Comparison of ENCODE assay signal across 1 cellular context in the genomic region with DNA sequence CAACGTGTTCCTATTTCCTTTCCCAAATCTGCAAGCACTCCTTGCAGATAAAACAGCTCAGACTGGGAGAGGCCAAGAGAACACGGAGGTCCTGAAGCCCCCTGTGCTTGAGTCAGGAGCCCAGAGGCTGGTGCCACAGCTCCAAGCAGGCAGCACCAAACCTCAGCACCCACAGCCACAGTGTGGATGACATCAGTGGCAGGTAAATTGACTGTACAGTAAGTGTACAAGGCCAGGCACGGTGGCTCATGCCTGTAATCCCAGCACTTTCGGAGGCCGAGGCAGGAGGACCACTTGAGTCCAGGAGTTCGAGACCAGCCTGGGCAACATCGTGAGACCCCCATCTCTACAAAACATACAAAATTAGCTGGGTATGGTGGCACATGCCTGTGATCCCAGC.
TF ChIP-seq lines count a peak whose summit lies in the region.

No MANE protein-coding gene starts in this region.

TF ChIP-seq in H1, 55 proteins besides CTCF, POLR2A, EP300 and RAD21:
- TF ChIP-seq ASH2L (IDR thresholded peaks at IDR 0.05; ENCODE audit: low read length) (no peak), SP2 (IDR thresholded peaks at IDR 0.05; ENCODE audit: low read length) (no peak), MAFK (IDR thresholded peaks at IDR 0.05; ENCODE audit: low read depth, low read length) (no peak), JUN (IDR thresholded peaks at IDR 0.05; ENCODE audit: low read depth, low read length) (no peak), KDM4A (IDR thresholded peaks at IDR 0.05; ENCODE audit: low read depth, low read length, severe bottlenecking) (no peak), SAP30 (IDR thresholded peaks at IDR 0.05; ENCODE audit: insufficient read depth, insufficient replicate concordance, low read length) (no peak), BRCA1 (IDR thresholded peaks at IDR 0.05; ENCODE audit: low read depth, low read length) (no peak), HDAC6 (IDR thresholded peaks at IDR 0.05; ENCODE audit: low read depth, low read length) (no peak), CHD2 (IDR thresholded peaks at IDR 0.05; ENCODE audit: low read length) (no peak), RXRA (IDR thresholded peaks at IDR 0.05; ENCODE audit: insufficient read depth, low read depth, low read length) (no peak), FOSL1 (IDR thresholded peaks at IDR 0.05; ENCODE audit: insufficient read depth, low read depth, low read length) (no peak), TCF12 (IDR thresholded peaks at IDR 0.05; ENCODE audit: low read depth, low read length) (no peak), HDAC2 (IDR thresholded peaks at IDR 0.05; ENCODE audit: borderline replicate concordance in 1 of 2, low read depth in 2 of 2, low read length in 2 of 2) (no peak), ATF3 (IDR thresholded peaks at IDR 0.05; ENCODE audit: insufficient read depth, low read depth, low read length) (no peak), CREB1 (IDR thresholded peaks at IDR 0.05) (no peak), POU5F1 (IDR thresholded peaks at IDR 0.05; ENCODE audit: low read depth, low read length) (no peak), SIN3A (conservative IDR thresholded peaks at IDR 0.05 in 1 of 2, IDR thresholded peaks at IDR 0.05 in 1 of 2; ENCODE audit: low read depth in 1 of 2, low read length in 2 of 2) (no peak), KDM1A (IDR thresholded peaks at IDR 0.05; ENCODE audit: borderline replicate concordance, low read length) (no peak)
- TF ChIP-seq, protein P1, sequence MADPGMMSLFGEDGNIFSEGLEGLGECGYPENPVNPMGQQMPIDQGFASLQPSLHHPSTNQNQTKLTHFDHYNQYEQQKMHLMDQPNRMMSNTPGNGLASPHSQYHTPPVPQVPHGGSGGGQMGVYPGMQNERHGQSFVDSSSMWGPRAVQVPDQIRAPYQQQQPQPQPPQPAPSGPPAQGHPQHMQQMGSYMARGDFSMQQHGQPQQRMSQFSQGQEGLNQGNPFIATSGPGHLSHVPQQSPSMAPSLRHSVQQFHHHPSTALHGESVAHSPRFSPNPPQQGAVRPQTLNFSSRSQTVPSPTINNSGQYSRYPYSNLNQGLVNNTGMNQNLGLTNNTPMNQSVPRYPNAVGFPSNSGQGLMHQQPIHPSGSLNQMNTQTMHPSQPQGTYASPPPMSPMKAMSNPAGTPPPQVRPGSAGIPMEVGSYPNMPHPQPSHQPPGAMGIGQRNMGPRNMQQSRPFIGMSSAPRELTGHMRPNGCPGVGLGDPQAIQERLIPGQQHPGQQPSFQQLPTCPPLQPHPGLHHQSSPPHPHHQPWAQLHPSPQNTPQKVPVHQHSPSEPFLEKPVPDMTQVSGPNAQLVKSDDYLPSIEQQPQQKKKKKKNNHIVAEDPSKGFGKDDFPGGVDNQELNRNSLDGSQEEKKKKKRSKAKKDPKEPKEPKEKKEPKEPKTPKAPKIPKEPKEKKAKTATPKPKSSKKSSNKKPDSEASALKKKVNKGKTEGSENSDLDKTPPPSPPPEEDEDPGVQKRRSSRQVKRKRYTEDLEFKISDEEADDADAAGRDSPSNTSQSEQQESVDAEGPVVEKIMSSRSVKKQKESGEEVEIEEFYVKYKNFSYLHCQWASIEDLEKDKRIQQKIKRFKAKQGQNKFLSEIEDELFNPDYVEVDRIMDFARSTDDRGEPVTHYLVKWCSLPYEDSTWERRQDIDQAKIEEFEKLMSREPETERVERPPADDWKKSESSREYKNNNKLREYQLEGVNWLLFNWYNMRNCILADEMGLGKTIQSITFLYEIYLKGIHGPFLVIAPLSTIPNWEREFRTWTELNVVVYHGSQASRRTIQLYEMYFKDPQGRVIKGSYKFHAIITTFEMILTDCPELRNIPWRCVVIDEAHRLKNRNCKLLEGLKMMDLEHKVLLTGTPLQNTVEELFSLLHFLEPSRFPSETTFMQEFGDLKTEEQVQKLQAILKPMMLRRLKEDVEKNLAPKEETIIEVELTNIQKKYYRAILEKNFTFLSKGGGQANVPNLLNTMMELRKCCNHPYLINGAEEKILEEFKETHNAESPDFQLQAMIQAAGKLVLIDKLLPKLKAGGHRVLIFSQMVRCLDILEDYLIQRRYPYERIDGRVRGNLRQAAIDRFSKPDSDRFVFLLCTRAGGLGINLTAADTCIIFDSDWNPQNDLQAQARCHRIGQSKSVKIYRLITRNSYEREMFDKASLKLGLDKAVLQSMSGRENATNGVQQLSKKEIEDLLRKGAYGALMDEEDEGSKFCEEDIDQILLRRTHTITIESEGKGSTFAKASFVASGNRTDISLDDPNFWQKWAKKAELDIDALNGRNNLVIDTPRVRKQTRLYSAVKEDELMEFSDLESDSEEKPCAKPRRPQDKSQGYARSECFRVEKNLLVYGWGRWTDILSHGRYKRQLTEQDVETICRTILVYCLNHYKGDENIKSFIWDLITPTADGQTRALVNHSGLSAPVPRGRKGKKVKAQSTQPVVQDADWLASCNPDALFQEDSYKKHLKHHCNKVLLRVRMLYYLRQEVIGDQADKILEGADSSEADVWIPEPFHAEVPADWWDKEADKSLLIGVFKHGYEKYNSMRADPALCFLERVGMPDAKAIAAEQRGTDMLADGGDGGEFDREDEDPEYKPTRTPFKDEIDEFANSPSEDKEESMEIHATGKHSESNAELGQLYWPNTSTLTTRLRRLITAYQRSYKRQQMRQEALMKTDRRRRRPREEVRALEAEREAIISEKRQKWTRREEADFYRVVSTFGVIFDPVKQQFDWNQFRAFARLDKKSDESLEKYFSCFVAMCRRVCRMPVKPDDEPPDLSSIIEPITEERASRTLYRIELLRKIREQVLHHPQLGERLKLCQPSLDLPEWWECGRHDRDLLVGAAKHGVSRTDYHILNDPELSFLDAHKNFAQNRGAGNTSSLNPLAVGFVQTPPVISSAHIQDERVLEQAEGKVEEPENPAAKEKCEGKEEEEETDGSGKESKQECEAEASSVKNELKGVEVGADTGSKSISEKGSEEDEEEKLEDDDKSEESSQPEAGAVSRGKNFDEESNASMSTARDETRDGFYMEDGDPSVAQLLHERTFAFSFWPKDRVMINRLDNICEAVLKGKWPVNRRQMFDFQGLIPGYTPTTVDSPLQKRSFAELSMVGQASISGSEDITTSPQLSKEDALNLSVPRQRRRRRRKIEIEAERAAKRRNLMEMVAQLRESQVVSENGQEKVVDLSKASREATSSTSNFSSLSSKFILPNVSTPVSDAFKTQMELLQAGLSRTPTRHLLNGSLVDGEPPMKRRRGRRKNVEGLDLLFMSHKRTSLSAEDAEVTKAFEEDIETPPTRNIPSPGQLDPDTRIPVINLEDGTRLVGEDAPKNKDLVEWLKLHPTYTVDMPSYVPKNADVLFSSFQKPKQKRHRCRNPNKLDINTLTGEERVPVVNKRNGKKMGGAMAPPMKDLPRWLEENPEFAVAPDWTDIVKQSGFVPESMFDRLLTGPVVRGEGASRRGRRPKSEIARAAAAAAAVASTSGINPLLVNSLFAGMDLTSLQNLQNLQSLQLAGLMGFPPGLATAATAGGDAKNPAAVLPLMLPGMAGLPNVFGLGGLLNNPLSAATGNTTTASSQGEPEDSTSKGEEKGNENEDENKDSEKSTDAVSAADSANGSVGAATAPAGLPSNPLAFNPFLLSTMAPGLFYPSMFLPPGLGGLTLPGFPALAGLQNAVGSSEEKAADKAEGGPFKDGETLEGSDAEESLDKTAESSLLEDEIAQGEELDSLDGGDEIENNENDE (IDR thresholded peaks at IDR 0.05; ENCODE audit: insufficient replicate concordance, low read length), result no peak
